In the genomic region with DNA sequence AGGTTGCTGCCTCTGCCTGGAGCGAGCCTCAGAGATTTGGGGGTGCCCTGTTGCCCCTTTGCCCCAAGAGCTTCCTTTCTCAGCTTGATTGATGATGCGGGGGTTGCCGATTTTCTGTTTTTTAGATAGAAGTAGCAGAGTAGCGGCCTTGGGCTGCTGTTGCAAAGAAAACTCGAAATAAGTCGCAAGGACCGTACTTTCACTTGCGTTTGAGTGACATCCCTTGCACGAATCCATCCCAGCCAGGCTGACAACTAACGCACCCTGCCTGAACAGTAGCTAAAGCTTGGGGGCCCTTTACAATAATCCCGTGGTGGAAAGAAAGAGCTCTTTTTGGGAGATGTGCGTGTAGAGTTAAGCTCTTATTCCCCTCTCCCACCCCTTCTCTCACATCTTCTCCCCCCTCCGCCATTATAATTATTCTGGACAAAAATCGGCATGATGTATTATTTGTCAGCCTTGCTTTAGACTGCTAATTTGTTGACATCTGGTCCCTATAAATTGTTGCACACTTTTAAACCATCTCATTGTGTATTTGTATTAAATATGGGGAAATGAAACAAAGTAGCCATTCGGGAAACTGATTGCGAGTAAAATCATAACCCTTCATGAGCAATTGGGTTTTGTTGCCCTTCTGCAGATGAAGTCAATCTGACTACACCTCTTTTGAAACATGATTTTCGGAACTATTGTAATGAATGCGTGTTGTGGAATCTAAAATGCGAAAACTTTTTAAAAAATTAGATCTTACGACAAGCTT, we compare ENCODE assay signal across 8 cellular contexts. TPM values are rescaled to one million over a fixed set of nuclear protein-coding genes. Genes with fewer than 3 reads are reported as not detected.
DNase-seq lines count a peak whose midpoint lies in the region; ATAC-seq, FAIRE-seq and TF ChIP-seq lines count a peak whose summit lies in the region.

No MANE protein-coding gene starts in this region.

- POLR2A ChIA-PET in RWPE1 (lab: Yijun Ruan, JAX; ENCODE audit: low non-redundant PET), result interaction anchor here (0.5 to 0.6 kb wide), 2 partner anchors 10 to 212 kb away, joined by 5 to 6 read pairs; no protein-coding TSS in a partner anchor

- H3K4me3 Mint-ChIP-seq in astrocyte (ENCODE audit: unreplicated experiment), result peak overlapping the region; percentile 99

- ATAC-seq in Right ventricle myocardium superior (ENCODE audit: poor library complexity) (peak; percentile 28), HG02973 (IDR thresholded peaks at IDR 0.05; ENCODE audit: unreplicated experiment) (peak; percentile 31)

- H3K36me3 Mint-ChIP-seq in astrocyte (ENCODE audit: low read depth, unreplicated experiment), result no peaks in the 10 kb centered on the region

- peak overlapping the region; percentile 83 for H3K27ac ChIP-seq in RWPE1
- H3K27ac ChIP-seq in astrocyte (ENCODE audit: low read depth, low read length), result peak overlapping the region; percentile 89
- H3K27ac ChIP-seq in iPS-20b (ENCODE audit: low read length), result no peak overlapping the region
- H3K27ac ChIP-seq in smooth muscle cell (ENCODE audit: low read depth), result peak overlapping the region; percentile 20

- H3K4me3 ChIP-seq in astrocyte (ENCODE audit: insufficient read depth, low read depth, low read length), result peak overlapping the region; percentile 89
- peak overlapping the region; percentile 89 for H3K4me3 ChIP-seq in iPS-20b (ENCODE audit: low read length)
- H3K4me3 ChIP-seq in smooth muscle cell, result peak overlapping the region; percentile 96

- peak overlapping the region; percentile 98 for H3K4me2 ChIP-seq in astrocyte (ENCODE audit: low read length)
- H3K4me2 ChIP-seq in smooth muscle cell, result peak overlapping the region; percentile 97

- H4K20me1 ChIP-seq in astrocyte (ENCODE audit: insufficient read depth, low read length) (peaks cover 50% of the 10 kb centered on the region), smooth muscle cell (ENCODE audit: low read depth) (peaks cover 55% of the 10 kb centered on the region)

- no peaks in the 10 kb centered on the region for H3F3A ChIP-seq in smooth muscle cell (ENCODE audit: low read depth)

- H3K9me3 Mint-ChIP-seq in astrocyte (ENCODE audit: unreplicated experiment), result peaks cover 2% of the 10 kb centered on the region

- TF ChIP-seq CTCF in RWPE1 (conservative IDR thresholded peaks at IDR 0.05; ENCODE audit: low read depth), result no peak
- no peak for TF ChIP-seq CTCF in astrocyte (IDR thresholded peaks at IDR 0.05; ENCODE audit: insufficient read depth, low read depth, low read length)
- no peak for TF ChIP-seq CTCF in smooth muscle cell (IDR thresholded peaks at IDR 0.05; ENCODE audit: borderline replicate concordance, insufficient read depth, poor library complexity, severe bottlenecking)

- H3K27ac Mint-ChIP-seq in astrocyte (ENCODE audit: unreplicated experiment), result peak overlapping the region; percentile 89

- DNase-seq in Right ventricle myocardium superior, result no peak
- DNase-seq in cardiac septum (ENCODE audit: low spot score), result no peak
- peak; percentile 23 for DNase-seq in RWPE1 (ENCODE audit: low spot score)
- DNase-seq in astrocyte (ENCODE audit: low read depth), result no peak
- DNase-seq in smooth muscle cell (lab: John Stamatoyannopoulos, UW; ENCODE audit: unreplicated experiment), result no peak
- DNase-seq in COLO668 (lab: John Stamatoyannopoulos, UW; ENCODE audit: unreplicated experiment), result no peak

- H3K9ac ChIP-seq in astrocyte (ENCODE audit: low read length), result peak overlapping the region; percentile 95
- peak overlapping the region; percentile 90; the same call in 1 of the 2 replicates for H3K9ac ChIP-seq in iPS-20b (ENCODE audit: low read depth, low read length)
- peak overlapping the region; percentile 91 for H3K9ac ChIP-seq in smooth muscle cell (ENCODE audit: low read depth)

- H3K4me1 ChIP-seq in astrocyte (ENCODE audit: insufficient read depth, low read length) (peaks cover 4% of the 10 kb centered on the region), iPS-20b (ENCODE audit: insufficient read depth, low read length) (peaks cover 10% of the 10 kb centered on the region; the same call in 1 of the 2 replicates), smooth muscle cell (ENCODE audit: low read depth) (peaks cover 16% of the 10 kb centered on the region)

- 3% methylated on average over 20 of the region's 20 CpGs for WGBS in smooth muscle cell (ENCODE audit: low lambda C conversion rate)

- peaks cover 19% of the 10 kb centered on the region for H3K4me1 Mint-ChIP-seq in astrocyte (ENCODE audit: low read depth, unreplicated experiment)

- H3K79me2 ChIP-seq in astrocyte (ENCODE audit: insufficient read depth, low read length), result peaks cover 59% of the 10 kb centered on the region
- peaks cover 56% of the 10 kb centered on the region for H3K79me2 ChIP-seq in smooth muscle cell (ENCODE audit: low read depth)

- intact Hi-C loops in Right ventricle myocardium superior (cut with DNase I) (no loop called here), cardiac septum (cut with DNase I) (no loop called here)

- CTCF ChIA-PET in RWPE1 (lab: Yijun Ruan, JAX), result interaction anchor here (0.5 to 1.2 kb wide), 4 partner anchors 25 to 267 kb away, joined by 3 to 8 read pairs (median 4); no protein-coding TSS in a partner anchor

- H3K27me3 ChIP-seq in astrocyte (ENCODE audit: insufficient read depth, low read length) (no peaks in the 10 kb centered on the region), iPS-20b (ENCODE audit: insufficient read depth, low read length) (no peaks in the 10 kb centered on the region), smooth muscle cell (ENCODE audit: low read depth) (no peaks in the 10 kb centered on the region)

- no peaks in the 10 kb centered on the region for H3K27me3 Mint-ChIP-seq in astrocyte (ENCODE audit: low read depth, unreplicated experiment)

- H3K9me3 ChIP-seq in astrocyte (ENCODE audit: insufficient read depth, low read depth, low read length) (no peaks in the 10 kb centered on the region), iPS-20b (ENCODE audit: insufficient read depth, low read depth, low read length) (no peaks in the 10 kb centered on the region), smooth muscle cell (replicated peaks; ENCODE audit: low read depth) (no peaks in the 10 kb centered on the region)

- H3K36me3 ChIP-seq in astrocyte (ENCODE audit: insufficient read depth, low read length) (no peaks in the 10 kb centered on the region), iPS-20b (ENCODE audit: insufficient read depth, low read depth, low read length) (no peaks in the 10 kb centered on the region), smooth muscle cell (ENCODE audit: low read depth) (no peaks in the 10 kb centered on the region)

- H2AFZ ChIP-seq in astrocyte (ENCODE audit: low read depth, low read length) (no peak overlapping the region), smooth muscle cell (ENCODE audit: low read depth) (no peak overlapping the region)

- no peak for FAIRE-seq in astrocyte (lab: Jason Lieb, UNC)

RNA-seq across cellular contexts. Expression of a gene that starts 0.9 kb away (rescaled TPM):
- total RNA-seq in Right ventricle myocardium superior (70.6 TPM), cardiac septum (53.8 TPM), astrocyte (105 and 107 TPM in 2 replicates), smooth muscle cell (47.4 and 52.5 TPM in 2 replicates)
- polyA plus RNA-seq in smooth muscle cell, result 56.1 and 59.0 TPM in 2 replicates

RNA-seq across cellular contexts. Expression of a gene that starts 52.4 kb away (rescaled TPM):
- 66.1 TPM for total RNA-seq in Right ventricle myocardium superior
- 53.2 TPM for total RNA-seq in cardiac septum
- 46.3 and 49.0 TPM in 2 replicates for total RNA-seq in astrocyte
- total RNA-seq in smooth muscle cell, result 20.8 and 35.4 TPM in 2 replicates
- 18.0 and 21.6 TPM in 2 replicates for polyA plus RNA-seq in smooth muscle cell
